Comparison of ENCODE assay signal across 12 cellular contexts in the genomic region with DNA sequence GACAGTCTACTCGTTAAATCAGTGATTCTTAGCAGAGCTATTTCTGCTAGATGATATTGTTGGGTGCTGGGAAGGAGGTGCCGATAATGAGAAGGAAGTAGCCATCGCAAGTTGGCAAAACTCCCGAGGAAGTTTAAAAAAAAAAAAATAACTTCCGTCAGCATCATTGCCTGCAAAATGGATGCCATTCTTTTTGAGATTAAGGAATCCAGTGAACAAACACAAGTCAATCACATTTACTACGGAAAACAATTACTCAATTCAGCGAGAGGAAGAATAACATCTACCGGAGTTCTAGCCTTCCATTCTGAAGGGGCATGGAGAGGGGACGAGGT.
DNase-seq lines count a peak whose midpoint lies in the region; ATAC-seq, FAIRE-seq and TF ChIP-seq lines count a peak whose summit lies in the region.
"Had no signal": no experiment of that assay in that cellular context is flagged by ENCODE, and none has a peak within 500 bp of the region (broad histone marks: within the 10 kb centered on the region; RNA-seq: fewer than 3 reads in every experiment).

No MANE protein-coding gene starts in this region.

- no peak for TF ChIP-seq CTCF in GM12878 (IDR thresholded peaks at IDR 0.05 in 2 of 3, conservative IDR thresholded peaks at IDR 0.05 in 1 of 3; ENCODE audit: control insufficient read depth in 2 of 3, extremely low read depth in 1 of 3, insufficient read depth in 1 of 3, low read depth in 3 of 3, low read length in 3 of 3)

- H3K27ac ChIP-seq in Karpas-422 (ENCODE audit: low read length) = peak overlapping the region; percentile 99
- H3K27ac ChIP-seq in GM12878 (ENCODE audit: control insufficient read depth, insufficient read depth) = peak overlapping the region; percentile 75
- peak overlapping the region in 14 of 21 experiments; percentile 35 to 97 (median 70) for H3K27ac ChIP-seq in skin epidermis

- peak overlapping the region; percentile 79 for H3K27ac Mint-ChIP-seq in T-helper 1 cell treated with Interleukin-12 subunit alpha and Interleukin-12 subunit beta and Interleukin-4 antibody, amounts not matched to agents 30 μg/mL and 1 μg/mL, for 36 hours
- H3K27ac Mint-ChIP-seq: HFFc6 had no signal

- H3K4me3 Mint-ChIP-seq in T-helper 1 cell treated with Interleukin-12 subunit alpha and Interleukin-12 subunit beta and Interleukin-4 antibody, amounts not matched to agents 30 μg/mL and 1 μg/mL, for 36 hours = peak overlapping the region; percentile 45
- H3K4me3 Mint-ChIP-seq: HFFc6 had no signal

- H3K9me2 ChIP-seq in Karpas-422 (replicated peaks; ENCODE audit: insufficient read depth, low read length) = no peaks in the 10 kb centered on the region

- H3K36me3 ChIP-seq in Karpas-422 (ENCODE audit: insufficient read depth, low read length) (no peaks in the 10 kb centered on the region), GM12878 (ENCODE audit: control insufficient read depth in 2 of 2, insufficient read depth in 2 of 2, low read length in 1 of 2) (no peaks in the 10 kb centered on the region)

- H3K9me3 ChIP-seq in Karpas-422 (ENCODE audit: low read length) (no peaks in the 10 kb centered on the region), GM12878 (replicated peaks; ENCODE audit: control insufficient read depth, insufficient read depth, low read length) (no peaks in the 10 kb centered on the region; the same call in 2 of the 3 replicates)

- H4K20me1 ChIP-seq in Karpas-422 (ENCODE audit: insufficient read depth, low read depth, low read length) (no peaks in the 10 kb centered on the region), GM12878 (ENCODE audit: control insufficient read depth, insufficient read depth) (no peaks in the 10 kb centered on the region)

- H3K9ac ChIP-seq in Karpas-422 (ENCODE audit: low read length) = peak overlapping the region; percentile 73
- peak overlapping the region; percentile 62 for H3K9ac ChIP-seq in GM12878 (ENCODE audit: control insufficient read depth, insufficient read depth, low read length)

- H3K4me1 Mint-ChIP-seq in T-helper 1 cell treated with Interleukin-12 subunit alpha and Interleukin-12 subunit beta and Interleukin-4 antibody, amounts not matched to agents 30 μg/mL and 1 μg/mL, for 36 hours (ENCODE audit: low read depth) = peaks cover 67% of the 10 kb centered on the region

- ATAC-seq in GM12878 = no peak
- no peak for ATAC-seq in GM19467 (IDR thresholded peaks at IDR 0.05; ENCODE audit: unreplicated experiment)

- POLR2A ChIA-PET in GM12878 (lab: Charles Lee) = interaction anchor here (0.5 to 1.6 kb wide), 5 partner anchors 9 to 993 kb away, joined by 3 to 12 read pairs (median 9); no protein-coding TSS in a partner anchor

- RAD21 ChIA-PET in GM12878 (lab: Charles Lee; ENCODE audit: unreplicated experiment) = interaction anchor here (1.2 to 3.7 kb wide), 10 partner anchors 7 to 76 kb away, joined by 3 to 23 read pairs (median 8); no protein-coding TSS in a partner anchor

- CTCF ChIA-PET in GM12878 (lab: Yijun Ruan, JAX) = interaction anchor here (1.2 to 1.4 kb wide), 4 partner anchors 10 to 40 kb away, joined by 3 to 9 read pairs (median 6); no protein-coding TSS in a partner anchor

- DNase-seq in T-helper 1 cell (no peak), Karpas-422 (no peak), GM12878 (ENCODE audit: low read depth, low spot score) (no peak), NCI-H2227 treated with DMSO at 0.1 percent for 48 hours (lab: John Stamatoyannopoulos, UW) (no peak), DMS53 (lab: John Stamatoyannopoulos, UW) (no peak)
- DNase-seq: 8988T; HFFc6; stimulated activated CD4-positive, alpha-beta T cell treated with anti-CD3 and anti-CD28 coated beads, Interleukin-15, amount 100 ng/mL, for 24 hours had no signal

- no peaks in the 10 kb centered on the region for H3K27me3 Mint-ChIP-seq in T-helper 1 cell treated with Interleukin-12 subunit alpha and Interleukin-12 subunit beta and Interleukin-4 antibody, amounts not matched to agents 30 μg/mL and 1 μg/mL, for 36 hours (ENCODE audit: low read depth)

- H3K4me1 ChIP-seq in Karpas-422 (ENCODE audit: low read length) (peaks cover 99% of the 10 kb centered on the region), GM12878 (ENCODE audit: control insufficient read depth, insufficient read depth, low read length) (peaks cover 42% of the 10 kb centered on the region)

- H3K79me2 ChIP-seq in Karpas-422 (ENCODE audit: low read length) = no peaks in the 10 kb centered on the region
- no peaks in the 10 kb centered on the region for H3K79me2 ChIP-seq in GM12878 (ENCODE audit: control insufficient read depth, insufficient read depth, low read length)

- H3K4me2 ChIP-seq in Karpas-422 (ENCODE audit: low read depth, low read length, poor library complexity, severe bottlenecking) = peak overlapping the region; percentile 77
- H3K4me2 ChIP-seq in GM12878 (ENCODE audit: control insufficient read depth, insufficient read depth) = peak overlapping the region; percentile 89

- H2AFZ ChIP-seq in Karpas-422 (ENCODE audit: low read length) (0 out of 2 replicates have a peak overlapping the region, but pooled peaks have one; percentile 0), GM12878 (ENCODE audit: control insufficient read depth, low read depth, low read length) (peak overlapping the region; percentile 74)

- H3K27me3 ChIP-seq in Karpas-422 (ENCODE audit: low read length) (no peaks in the 10 kb centered on the region), GM12878 (replicated peaks in 1 of 2; ENCODE audit: control insufficient read depth in 2 of 2, insufficient read depth in 2 of 2, low read length in 1 of 2) (no peaks in the 10 kb centered on the region)

- intact Hi-C loops in GM12878 (cut with micrococcal nuclease; ENCODE audit: unreplicated experiment) = no loop called here

- peaks cover 12% of the 10 kb centered on the region for H3K36me3 Mint-ChIP-seq in T-helper 1 cell treated with Interleukin-12 subunit alpha and Interleukin-12 subunit beta and Interleukin-4 antibody, amounts not matched to agents 30 μg/mL and 1 μg/mL, for 36 hours (ENCODE audit: low read depth)

- no TSS peak for BruUV-seq in GM12878 (replicated peaks; lab: Mats Ljungman, UMichigan)

- in situ Hi-C loops in GM12878 (cut with MboI) = no loop called here

- no peak for TF ChIP-seq POLR2A in GM12878 (IDR thresholded peaks at IDR 0.05; ENCODE audit: low read depth, low read length)

- 7% methylated on average over 9 of the region's 9 CpGs for WGBS in GM12878 (ENCODE audit: insufficient coverage, insufficient replicate concordance, low lambda C conversion rate, missing lambda C conversion rate)

- TF ChIP-seq EP300 in GM12878 (IDR thresholded peaks at IDR 0.05; ENCODE audit: borderline replicate concordance in 1 of 2, control insufficient read depth in 1 of 2, low read depth in 2 of 2, low read length in 2 of 2) = no peak

- H3K4me3 ChIP-seq in Karpas-422 (ENCODE audit: low read length) (peak overlapping the region; percentile 59), GM12878 (peak overlapping the region; percentile 53), skin epidermis (peak overlapping the region in 1 of 7 experiments; percentile 3)

- no peak for TF ChIP-seq RAD21 in GM12878 (IDR thresholded peaks at IDR 0.05; ENCODE audit: insufficient read depth, low read depth, low read length)

- no peak for FAIRE-seq in GM12878 (lab: Jason Lieb, UNC)
- FAIRE-seq: endometrium had no signal

- SMC1A ChIA-PET in GM12878 (lab: Charles Lee; ENCODE audit: uncharacterized antibody, unreplicated experiment) = interaction anchor here (0.6 to 2.6 kb wide), 12 partner anchors 8 to 76 kb away, joined by 3 to 21 read pairs (median 8); no protein-coding TSS in a partner anchor

- H3K9me3 Mint-ChIP-seq in T-helper 1 cell treated with Interleukin-12 subunit alpha and Interleukin-12 subunit beta and Interleukin-4 antibody, amounts not matched to agents 30 μg/mL and 1 μg/mL, for 36 hours = peaks cover 15% of the 10 kb centered on the region

TF ChIP-seq in GM12878, 131 proteins besides CTCF, POLR2A, EP300 and RAD21 (continues in another document):
- TF ChIP-seq, protein P1, sequence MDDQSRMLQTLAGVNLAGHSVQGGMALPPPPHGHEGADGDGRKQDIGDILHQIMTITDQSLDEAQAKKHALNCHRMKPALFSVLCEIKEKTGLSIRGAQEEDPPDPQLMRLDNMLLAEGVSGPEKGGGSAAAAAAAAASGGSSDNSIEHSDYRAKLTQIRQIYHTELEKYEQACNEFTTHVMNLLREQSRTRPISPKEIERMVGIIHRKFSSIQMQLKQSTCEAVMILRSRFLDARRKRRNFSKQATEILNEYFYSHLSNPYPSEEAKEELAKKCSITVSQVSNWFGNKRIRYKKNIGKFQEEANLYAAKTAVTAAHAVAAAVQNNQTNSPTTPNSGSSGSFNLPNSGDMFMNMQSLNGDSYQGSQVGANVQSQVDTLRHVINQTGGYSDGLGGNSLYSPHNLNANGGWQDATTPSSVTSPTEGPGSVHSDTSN (IDR thresholded peaks at IDR 0.05; ENCODE audit: insufficient replicate concordance, low read depth, low read length) = no peak
- TF ChIP-seq CREB1 (IDR thresholded peaks at IDR 0.05; ENCODE audit: low read depth) (0 out of 2 replicates have a peak, but pooled peaks have one; percentile 6), ZBED1 (IDR thresholded peaks at IDR 0.05; ENCODE audit: borderline replicate concordance) (no peak), MYC (IDR thresholded peaks at IDR 0.05; ENCODE audit: insufficient read depth, insufficient read length, insufficient replicate concordance, low read length, severe bottlenecking) (no peak), RB1 (IDR thresholded peaks at IDR 0.05; ENCODE audit: borderline replicate concordance) (no peak), GABPA (IDR thresholded peaks at IDR 0.05; ENCODE audit: low read depth) (peak; percentile 47; the same call in 1 of the 2 replicates), RAD51 (IDR thresholded peaks at IDR 0.05) (no peak), SRF (IDR thresholded peaks at IDR 0.05; ENCODE audit: low read depth in 2 of 2, low read length in 2 of 2) (no peak), YY1 (IDR thresholded peaks at IDR 0.05; ENCODE audit: low read depth, low read length) (0 out of 2 replicates have a peak, but pooled peaks have one; percentile 11), NR2C1 (IDR thresholded peaks at IDR 0.05) (no peak), BRCA1 (IDR thresholded peaks at IDR 0.05; ENCODE audit: low read depth, low read length) (no peak), HCFC1 (IDR thresholded peaks at IDR 0.05; ENCODE audit: low read length) (no peak), ZNF384 (IDR thresholded peaks at IDR 0.05; ENCODE audit: borderline replicate concordance, low read depth, low read length) (peak; percentile 69; the same call in 1 of the 2 replicates)
